ENCODE assay signal across 8 cellular contexts in genomic region chr3:152196782-152197181, GRCh38.
DNase-seq lines count a peak whose midpoint lies in the region; ATAC-seq and TF ChIP-seq lines count a peak whose summit lies in the region.

No MANE protein-coding gene starts in this region.

- DNase-seq in GM13976 (ENCODE audit: low spot score) (peak; percentile 34), MV-4-11 (lab: John Stamatoyannopoulos, UW) (peak; percentile 93), immature natural killer cell (peak in 1 of 3 donors; percentile 42), dermis blood vessel endothelial cell (no peak), caudate nucleus (lab: John Stamatoyannopoulos, UW) (no peak), foreskin fibroblast (no peak), T1000 (lab: John Stamatoyannopoulos, UW) (no peak)

- no peak overlapping the region for H3K4me3 ChIP-seq in foreskin fibroblast (ENCODE audit: low read depth in 1 of 2, low read length in 2 of 2)

- peak; percentile 38 for ATAC-seq in GM21825 (IDR thresholded peaks at IDR 0.05; ENCODE audit: unreplicated experiment)

- in situ Hi-C loops in GM13976 (cut with MboI; ENCODE audit: low sequenced_read_pairs, unreplicated experiment) = no loop called here

- H3K9me3 Mint-ChIP-seq in immature natural killer cell = no peaks in the 10 kb centered on the region

- H3K27ac ChIP-seq in caudate nucleus (ENCODE audit: low read depth, low read length) = no peak overlapping the region

- H3K27me3 Mint-ChIP-seq in immature natural killer cell (ENCODE audit: low read depth in 3 of 3) = peaks cover 2 to 12% (median 5%) of the 10 kb centered on the region in 3 donors

- H3K36me3 Mint-ChIP-seq in immature natural killer cell = peaks cover 0 to 6% (median 0%) of the 10 kb centered on the region in 3 donors

- H3K4me3 Mint-ChIP-seq in immature natural killer cell = peak overlapping the region; percentile 82 to 96 (median 85)

- H3K27ac Mint-ChIP-seq in immature natural killer cell = peak overlapping the region; percentile 94 to 97 (median 94)

- TF ChIP-seq CTCF in GM13976 (IDR thresholded peaks at IDR 0.05; ENCODE audit: borderline replicate concordance, control extremely low read depth, extremely low read depth, insufficient read depth, missing control alignments) (no peak), foreskin fibroblast (IDR thresholded peaks at IDR 0.05; ENCODE audit: low read depth, low read length) (no peak)

- H3K4me1 Mint-ChIP-seq in immature natural killer cell = peaks cover 86 to 98% of the 10 kb centered on the region in 2 donors

Comparison
In these comparisons a context has a peak if more than half of its experiments do, and no peak if none do; other contexts are left out.
1. DNase-seq: peak in GM13976 (single experiment) and MV-4-11 (single experiment); none in dermis blood vessel endothelial cell (single experiment), caudate nucleus (0 of 61), foreskin fibroblast (0 of 2) and T1000 (single experiment).